Comparison of ENCODE assay signal across 1 cellular context in genomic region chr15:90816401-90817116, GRCh38.
TF ChIP-seq lines count a peak whose summit lies in the region.

No MANE protein-coding gene starts in this region.

TF ChIP-seq in GM23338, 12 proteins besides CTCF, POLR2A, EP300 and RAD21 (continued from another document):
- no peak for TF ChIP-seq ZNF462 (CRISPR knock-in tag; IDR thresholded peaks at IDR 0.05)
- TF ChIP-seq EZH2 (IDR thresholded peaks at IDR 0.05; ENCODE audit: low read depth, unreplicated experiment), result no peak
- TF ChIP-seq CREB1 (CRISPR knock-in tag; IDR thresholded peaks at IDR 0.05; ENCODE audit: low read depth), result no peak
- TF ChIP-seq JUNB (IDR thresholded peaks at IDR 0.05; ENCODE audit: unreplicated experiment), result no peak
